2 cellular contexts compared by ENCODE assay signal in genomic region chr14:68509188-68509953, GRCh38.
A peak's percentile ranks its signal among the peaks of the same experiment; 100 is the strongest.
TF ChIP-seq lines count a peak whose summit lies in the region.

No MANE protein-coding gene starts in this region.

TF ChIP-seq in HepG2, 621 proteins besides CTCF, POLR2A, EP300 and RAD21 (continued from another document):
- TF ChIP-seq PBX2 (CRISPR knock-in tag; IDR thresholded peaks at IDR 0.05) (no peak), SOX6 (IDR thresholded peaks at IDR 0.05) (no peak), SOX6 (CRISPR knock-in tag; IDR thresholded peaks at IDR 0.05) (peak; percentile 34; the same call in 1 of the 2 replicates), SMYD3 (CRISPR knock-in tag; IDR thresholded peaks at IDR 0.05) (no peak), SOX13 (IDR thresholded peaks at IDR 0.05) (no peak), SOX13 (CRISPR knock-in tag; conservative IDR thresholded peaks at IDR 0.05 in 1 of 2, IDR thresholded peaks at IDR 0.05 in 1 of 2) (0 out of 4 replicates have a peak, but pooled peaks of 1 of the 2 experiments have one; percentile 35), ZNF503 (CRISPR knock-in tag; IDR thresholded peaks at IDR 0.05) (no peak), ZNF629 (CRISPR knock-in tag; conservative IDR thresholded peaks at IDR 0.05) (peak; percentile 55; the same call in 1 of the 2 replicates), ZIK1 (CRISPR knock-in tag; IDR thresholded peaks at IDR 0.05; ENCODE audit: borderline replicate concordance, low read depth) (no peak), HBP1 (CRISPR knock-in tag; IDR thresholded peaks at IDR 0.05; ENCODE audit: low read depth) (no peak), XRCC5 (optimal IDR thresholded peaks at IDR 0.05; ENCODE audit: low read length) (no peak), MEF2D (CRISPR knock-in tag; IDR thresholded peaks at IDR 0.05) (peak; percentile 70), CEBPB (IDR thresholded peaks at IDR 0.05; ENCODE audit: borderline replicate concordance, low read depth, low read length) (no peak), MLX (CRISPR knock-in tag; IDR thresholded peaks at IDR 0.05) (no peak), NRL (CRISPR knock-in tag; IDR thresholded peaks at IDR 0.05; ENCODE audit: borderline replicate concordance) (no peak), ZKSCAN5 (CRISPR knock-in tag; IDR thresholded peaks at IDR 0.05) (no peak), FOXP1 (IDR thresholded peaks at IDR 0.05) (no peak), FOXP1 (CRISPR knock-in tag; IDR thresholded peaks at IDR 0.05) (0 out of 2 replicates have a peak, but pooled peaks have one; percentile 9), ZNF792 (CRISPR knock-in tag; IDR thresholded peaks at IDR 0.05) (peak; percentile 41; the same call in 1 of the 2 replicates), GATAD2A (CRISPR knock-in tag; IDR thresholded peaks at IDR 0.05) (no peak), BORCS8-MEF2B (CRISPR knock-in tag; IDR thresholded peaks at IDR 0.05) (no peak)

TF ChIP-seq in WTC11, 78 proteins besides CTCF, POLR2A, EP300 and RAD21 (continued from another document):
- TF ChIP-seq E2F5 (CRISPR knock-in tag; IDR thresholded peaks at IDR 0.05) (no peak), NR2C2 (CRISPR knock-in tag; IDR thresholded peaks at IDR 0.05) (no peak), ZBTB21 (CRISPR knock-in tag; IDR thresholded peaks at IDR 0.05; ENCODE audit: borderline replicate concordance) (no peak), ZNF317 (CRISPR knock-in tag; IDR thresholded peaks at IDR 0.05; ENCODE audit: borderline replicate concordance, low read depth) (no peak), ETV6 (CRISPR knock-in tag; IDR thresholded peaks at IDR 0.05) (no peak), RELA (CRISPR knock-in tag; IDR thresholded peaks at IDR 0.05; ENCODE audit: borderline replicate concordance) (no peak)
